15 cellular contexts compared by ENCODE assay signal in genomic region chr3:72120806-72121778, GRCh38.
DNase-seq lines count a peak whose midpoint lies in the region; ATAC-seq and TF ChIP-seq lines count a peak whose summit lies in the region.
"Had no signal": no experiment of that assay in that cellular context is flagged by ENCODE, and none has a peak within 500 bp of the region (broad histone marks: within the 10 kb centered on the region; RNA-seq: fewer than 3 reads in every experiment).

No MANE protein-coding gene starts in this region.

- H3K27me3 ChIP-seq in left lung: no peaks in the 10 kb centered on the region
- H3K27me3 ChIP-seq in Peyer's patch: no peaks in the 10 kb centered on the region

- intact Hi-C loops in left lung (cut with DNase I): no loop called here

- H3K9me3 ChIP-seq in left lung (no peaks in the 10 kb centered on the region), Peyer's patch (no peaks in the 10 kb centered on the region)

- no peak overlapping the region for H3K4me3 ChIP-seq in left lung
- H3K4me3 ChIP-seq in Peyer's patch: no peak overlapping the region
- H3K4me3 ChIP-seq: skin epidermis had no signal

- H3K4me1 ChIP-seq in left lung (no peaks in the 10 kb centered on the region), Peyer's patch (no peaks in the 10 kb centered on the region)

- H3K36me3 ChIP-seq in left lung (no peaks in the 10 kb centered on the region), Peyer's patch (no peaks in the 10 kb centered on the region)

- no peak overlapping the region for H3K27ac ChIP-seq in left lung
- H3K27ac ChIP-seq in Peyer's patch: no peak overlapping the region
- H3K27ac ChIP-seq: epithelial cell of prostate, KMS-11, skin epidermis had no signal

- peak; percentile 77 for ATAC-seq in GM18909 (IDR thresholded peaks at IDR 0.05; ENCODE audit: poor library complexity, unreplicated experiment)
- ATAC-seq in GM21515 (IDR thresholded peaks at IDR 0.05; ENCODE audit: unreplicated experiment): peak; percentile 71
- ATAC-seq in HG02981 (IDR thresholded peaks at IDR 0.05; ENCODE audit: unreplicated experiment): peak; percentile 64
- ATAC-seq in left lung: peak; percentile 17
- ATAC-seq: left lobe of liver had no signal

- TF ChIP-seq CTCF in left lung (IDR thresholded peaks at IDR 0.05) (no peak), Peyer's patch (IDR thresholded peaks at IDR 0.05) (no peak)

- DNase-seq in left lung: no peak
- DNase-seq in NCI-H2171 treated with DMSO at 0.1 percent for 48 hours (lab: John Stamatoyannopoulos, UW): no peak
- no peak for DNase-seq in NCI-H2171 (lab: John Stamatoyannopoulos, UW)
- no peak for DNase-seq in Peyer's patch
- DNase-seq in activated CD8-positive, alpha-beta memory T cell treated with anti-CD3 and anti-CD28 coated beads, Interleukin-2, amount 50 U/mL, for 48 hours: no peak
- DNase-seq: activated CD4-positive, alpha-beta T cell treated with anti-CD3 and anti-CD28 coated beads, Interleukin-2, amount 50 U/mL, for 48 hours; activated naive CD4-positive, alpha-beta T cell treated with anti-CD3 and anti-CD28 coated beads for 36 hours; NCI-H2081 treated with DMSO at 0.1 percent for 48 hours had no signal

- no peak for TF ChIP-seq POLR2A in Peyer's patch (IDR thresholded peaks at IDR 0.05)

Comparison
In these comparisons a context has a peak if more than half of its experiments do, and no peak if none do; other contexts are left out.
1. ATAC-seq: peak in every context shown above with its lines; median percentile 77 in GM18909; 71 in GM21515; 64 in HG02981; 17 in left lung.